10 cellular contexts compared by ENCODE assay signal in genomic region chr17:50062323-50063243, GRCh38. TPM values are rescaled to one million over a fixed set of nuclear protein-coding genes. Genes with fewer than 3 reads are reported as not detected.
A peak's percentile ranks its signal among the peaks of the same experiment; 100 is the strongest.
DNase-seq lines count a peak whose midpoint lies in the region; ATAC-seq and TF ChIP-seq lines count a peak whose summit lies in the region.
"Had no signal": no experiment of that assay in that cellular context is flagged by ENCODE, and none has a peak within 500 bp of the region (broad histone marks: within the 10 kb centered on the region; RNA-seq: fewer than 3 reads in every experiment).

No MANE protein-coding gene starts in this region.

- H3K27ac Mint-ChIP-seq in effector memory CD8-positive, alpha-beta T cell: no peak overlapping the region

- intact Hi-C loops in sigmoid colon (cut with DNase I): no loop called here

- H3K4me2 ChIP-seq in SK-N-SH: peak overlapping the region; percentile 96

- POLR2A ChIA-PET in SK-N-SH (lab: Yijun Ruan, JAX): no interaction called here

- no peaks in the 10 kb centered on the region for H3K9me2 ChIP-seq in SK-N-SH

- H3K4me1 Mint-ChIP-seq in effector memory CD8-positive, alpha-beta T cell (ENCODE audit: low read depth in 2 of 2): peaks cover 9 to 10% of the 10 kb centered on the region in 2 donors

- TF ChIP-seq POLR2A in sigmoid colon (IDR thresholded peaks at IDR 0.05): no peak

- DNase-seq in EL (peak; percentile 100), SK-N-SH (peak; percentile 56), foreskin melanocyte (peak; percentile 92), sigmoid colon (peak; percentile 93), DMS53 treated with DMSO at 0.1 percent for 48 hours (lab: John Stamatoyannopoulos, UW; ENCODE audit: unreplicated experiment) (no peak), COLO668 (lab: John Stamatoyannopoulos, UW; ENCODE audit: unreplicated experiment) (no peak)
- no peak for DNase-seq in effector memory CD8-positive, alpha-beta T cell
- DNase-seq: activated CD4-positive, alpha-beta T cell treated with anti-CD3 and anti-CD28 coated beads for 4 hours; glutamatergic neuron had no signal

- H3K4me1 ChIP-seq in SK-N-SH (ENCODE audit: control insufficient read depth in 1 of 2, insufficient read depth in 2 of 2, low read depth in 1 of 2, low read length in 1 of 2) (peaks cover 55 to 74% of the 10 kb centered on the region in 2 experiments), sigmoid colon (peaks cover 0 to 82% (median 80%) of the 10 kb centered on the region in 4 donors)

- TF ChIP-seq EP300 in SK-N-SH (IDR thresholded peaks at IDR 0.05; ENCODE audit: borderline replicate concordance in 1 of 2, low read depth in 1 of 2, low read length in 1 of 2) (peak in 1 of 2 experiments; percentile 81; a peak in 2 of 4 replicates), sigmoid colon (IDR thresholded peaks at IDR 0.05) (no peak)

- CTCF ChIA-PET in SK-N-SH (lab: Yijun Ruan, JAX): interaction anchor here (0.7 to 9.0 kb wide), 9 partner anchors 9 to 139 kb away, joined by 3 to 61 read pairs (median 4); partner anchors contain the start of genes COL1A1 and DLX3

- H3K79me2 ChIP-seq in SK-N-SH (ENCODE audit: insufficient read depth): peaks cover 95% of the 10 kb centered on the region

- H3K36me3 ChIP-seq in SK-N-SH (replicated peaks in 1 of 2; ENCODE audit: control insufficient read depth in 1 of 2, insufficient read depth in 2 of 2, low read length in 1 of 2) (peaks cover 9 to 49% of the 10 kb centered on the region in 2 experiments), sigmoid colon (no peaks in the 10 kb centered on the region)

- no peak for TF ChIP-seq RAD21 in SK-N-SH (IDR thresholded peaks at IDR 0.05; ENCODE audit: low read length)

- no peaks in the 10 kb centered on the region for H3K27me3 ChIP-seq in SK-N-SH (ENCODE audit: insufficient read depth)
- no peaks in the 10 kb centered on the region for H3K27me3 ChIP-seq in sigmoid colon

- H3F3A ChIP-seq in SK-N-SH (replicated peaks; ENCODE audit: insufficient read depth): peaks cover 88% of the 10 kb centered on the region

- WGBS in SK-N-SH (ENCODE audit: low lambda C conversion rate): 28% methylated on average over 8 of the region's 10 CpGs
- WGBS in sigmoid colon, 2 donors: 38 to 68% methylated on average over 10 of the region's 10 CpGs

- H2AFZ ChIP-seq in SK-N-SH (ENCODE audit: low read depth): no peak overlapping the region

- H3K9me3 Mint-ChIP-seq in effector memory CD8-positive, alpha-beta T cell: no peaks in the 10 kb centered on the region

- peak overlapping the region; percentile 1 to 91; a peak in 3 of 4 replicates for H3K4me3 ChIP-seq in SK-N-SH (ENCODE audit: low read depth in 2 of 2, low read length in 1 of 2)
- H3K4me3 ChIP-seq in sigmoid colon: no peak overlapping the region

- H3K27me3 Mint-ChIP-seq in effector memory CD8-positive, alpha-beta T cell: peaks cover 0 to 7% of the 10 kb centered on the region in 2 donors

- no peak for ATAC-seq in effector memory CD8-positive, alpha-beta T cell (replicated peaks)
- ATAC-seq in GM18907 (IDR thresholded peaks at IDR 0.05; ENCODE audit: unreplicated experiment): no peak

- H3K9ac ChIP-seq in SK-N-SH: peak overlapping the region; percentile 98

- no peak for TF ChIP-seq CTCF in SK-N-SH (IDR thresholded peaks at IDR 0.05)
- no peak for TF ChIP-seq CTCF in sigmoid colon (IDR thresholded peaks at IDR 0.05)

- H3K4me3 Mint-ChIP-seq in effector memory CD8-positive, alpha-beta T cell: no peak overlapping the region

- H3K36me3 Mint-ChIP-seq in effector memory CD8-positive, alpha-beta T cell (ENCODE audit: insufficient read depth): peaks cover 3% of the 10 kb centered on the region

- no peaks in the 10 kb centered on the region for H3K9me3 ChIP-seq in SK-N-SH
- H3K9me3 ChIP-seq in sigmoid colon: no peaks in the 10 kb centered on the region

- 0 out of 2 replicates have a peak, but pooled peaks cover 2% of the 10 kb centered on the region for H4K20me1 ChIP-seq in SK-N-SH (ENCODE audit: insufficient read depth)

- peak overlapping the region; percentile 77 to 100 for H3K27ac ChIP-seq in SK-N-SH (ENCODE audit: low read depth in 2 of 2, low read length in 1 of 2)
- H3K27ac ChIP-seq in sigmoid colon: peak overlapping the region; percentile 91 to 96 (median 94)

TF ChIP-seq in SK-N-SH, 30 proteins besides CTCF, POLR2A, EP300 and RAD21 (continues in another document):
- TF ChIP-seq USF1 (IDR thresholded peaks at IDR 0.05; ENCODE audit: borderline replicate concordance, low read depth) (no peak), CHD2 (IDR thresholded peaks at IDR 0.05; ENCODE audit: low read length, partially characterized antibody) (no peak), NRF1 (IDR thresholded peaks at IDR 0.05; ENCODE audit: low read depth, low read length) (no peak), FOSL2 (IDR thresholded peaks at IDR 0.05; ENCODE audit: borderline replicate concordance, low read depth) (peak; percentile 75), ZBTB33 (IDR thresholded peaks at IDR 0.05; ENCODE audit: borderline replicate concordance, low read depth) (peak; percentile 69; the same call in 1 of the 2 replicates), ELF1 (IDR thresholded peaks at IDR 0.05) (peak; percentile 75), TAF1 (IDR thresholded peaks at IDR 0.05; ENCODE audit: borderline replicate concordance, low read depth, low read length) (peak; percentile 34; the same call in 1 of the 2 replicates), JUND (IDR thresholded peaks at IDR 0.05) (peak; percentile 73), RXRA (IDR thresholded peaks at IDR 0.05; ENCODE audit: borderline replicate concordance, low read depth) (peak; percentile 71; the same call in 1 of the 2 replicates), REST (IDR thresholded peaks at IDR 0.05; ENCODE audit: low read depth, low read length) (no peak; the same call in 1 of the 2 replicates), SIN3A (IDR thresholded peaks at IDR 0.05; ENCODE audit: borderline replicate concordance, low read depth, low read length) (peak; percentile 66; the same call in 1 of the 2 replicates), MEF2A (IDR thresholded peaks at IDR 0.05; ENCODE audit: borderline replicate concordance, low read depth) (peak; percentile 18; the same call in 1 of the 2 replicates), YY1 (IDR thresholded peaks at IDR 0.05; ENCODE audit: low read depth) (0 out of 2 replicates have a peak, but pooled peaks have one; percentile 36), TCF12 (IDR thresholded peaks at IDR 0.05) (peak; percentile 87), TEAD4 (IDR thresholded peaks at IDR 0.05; ENCODE audit: borderline replicate concordance, insufficient read depth) (peak; percentile 94)

RNA-seq across cellular contexts. Expression of gene ITGA3, which starts 6.7 kb away (rescaled TPM):
- polyA plus RNA-seq in SK-N-SH (2012; rRNA removed): 543 and 766 TPM in 2 replicates
- 239 and 423 TPM in 2 replicates for polyA plus RNA-seq in SK-N-SH (2012; cell fraction: cytosol; rRNA removed)
- 1,445 and 1,576 TPM in 2 replicates for polyA plus RNA-seq in SK-N-SH (2012; cell fraction: nucleus; rRNA removed)
- 10 to 100 TPM; 19.9 to 54.0 (median 39.5) TPM for total RNA-seq in sigmoid colon
- polyA plus RNA-seq in sigmoid colon: 10 to 100 TPM; 15.6 to 85.1 (median 17.1) TPM

RNA-seq across cellular contexts. Expression of gene PDK2, which starts 32.6 kb away (rescaled TPM):
- 96.1 and 124 TPM in 2 replicates for polyA plus RNA-seq in SK-N-SH (2012; rRNA removed)
- 41.5 and 62.1 TPM in 2 replicates for polyA plus RNA-seq in SK-N-SH (2012; cell fraction: cytosol; rRNA removed)
- 123 and 147 TPM in 2 replicates for polyA plus RNA-seq in SK-N-SH (2012; cell fraction: nucleus; rRNA removed)
- 10 to 100 TPM; 40.3 to 82.8 (median 45.7) TPM for total RNA-seq in sigmoid colon
- 10 to 100 TPM; 23.1 to 56.5 (median 43.9) TPM for polyA plus RNA-seq in sigmoid colon

Comparison
In these comparisons a context has a peak if more than half of its experiments do, and no peak if none do; other contexts are left out.
1. DNase-seq: peak in EL (single experiment), SK-N-SH (single experiment), foreskin melanocyte (single experiment) and sigmoid colon (single experiment); none in effector memory CD8-positive, alpha-beta T cell (0 of 3), DMS53 treated with DMSO at 0.1 percent for 48 hours (single experiment) and COLO668 (single experiment).
2. H3K4me3 ChIP-seq: peak in SK-N-SH (2 of 2); none in sigmoid colon (0 of 4).